In the genomic region with DNA sequence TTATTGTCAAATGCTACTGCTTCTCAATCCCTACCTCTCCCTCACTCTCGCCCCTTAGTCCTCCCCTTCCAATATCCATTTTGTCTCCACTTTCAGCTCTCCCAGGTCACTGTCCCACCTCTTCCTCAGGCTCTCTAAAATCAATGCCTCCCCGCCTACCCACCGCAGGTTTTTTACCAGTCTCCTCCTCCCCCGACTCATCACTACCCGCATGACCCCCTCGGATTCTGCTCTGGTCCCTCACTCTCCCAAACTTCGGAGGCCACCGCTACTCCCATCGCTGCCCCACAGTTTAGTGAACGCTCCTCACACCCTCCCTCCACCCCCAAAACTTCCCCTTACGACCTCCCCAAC, we compare ENCODE assay signal across 8 cellular contexts. TPM values are rescaled to one million over a fixed set of nuclear protein-coding genes. Genes with fewer than 3 reads are reported as not detected.
DNase-seq lines count a peak whose midpoint lies in the region; ATAC-seq and TF ChIP-seq lines count a peak whose summit lies in the region.

No MANE protein-coding gene starts in this region.

- H3K4me3 Mint-ChIP-seq in activated CD4-positive, alpha-beta memory T cell treated with anti-CD3 and anti-CD28 coated beads for 36 hours, result peak overlapping the region; percentile 91

- 0 out of 2 replicates have a peak, but pooled peaks cover 3% of the 10 kb centered on the region for H3K36me3 ChIP-seq in HUES64 (ENCODE audit: insufficient read depth, low read length)

- H3K27ac Mint-ChIP-seq in activated CD4-positive, alpha-beta memory T cell treated with anti-CD3 and anti-CD28 coated beads for 36 hours, result peak overlapping the region; percentile 86

- peaks cover 9% of the 10 kb centered on the region for H3K36me3 Mint-ChIP-seq in activated CD4-positive, alpha-beta memory T cell treated with anti-CD3 and anti-CD28 coated beads for 36 hours

- 0 out of 2 replicates have a peak, but pooled peaks cover 9% of the 10 kb centered on the region for H3K4me1 ChIP-seq in HUES64 (ENCODE audit: insufficient read depth, low read length)

- peak overlapping the region; percentile 86 for H3K27ac ChIP-seq in HUES64 (ENCODE audit: low read depth, low read length)

- H3K4me3 ChIP-seq in HUES64 (ENCODE audit: low read length) (peak overlapping the region; percentile 92), fibroblast of the aortic adventitia (ENCODE audit: low read depth, low read length) (peak overlapping the region; percentile 90)

- H3K4me1 Mint-ChIP-seq in activated CD4-positive, alpha-beta memory T cell treated with anti-CD3 and anti-CD28 coated beads for 36 hours (ENCODE audit: low read depth), result peaks cover 44% of the 10 kb centered on the region

- peak overlapping the region; percentile 91 for H3K9ac ChIP-seq in HUES64 (ENCODE audit: low read depth, low read length)

- intact Hi-C loops in activated CD4-positive, alpha-beta memory T cell treated with anti-CD3 and anti-CD28 coated beads for 36 hours (cut with micrococcal nuclease), result loop anchor here (1.0 to 5.0 kb wide), 4 partner anchors 12 to 498 kb away; a partner anchor contains a TSS

- no peaks in the 10 kb centered on the region for H3K27me3 Mint-ChIP-seq in activated CD4-positive, alpha-beta memory T cell treated with anti-CD3 and anti-CD28 coated beads for 36 hours

- POLR2A ChIA-PET in activated CD4-positive, alpha-beta memory T cell treated with anti-CD3 and anti-CD28 coated beads for 36 hours (lab: Charles Lee), result interaction anchor here (0.6 to 4.3 kb wide), 9 partner anchors 9 to 1319 kb away, joined by 3 to 23 read pairs (median 4); a partner anchor contains a TSS

- H3K9me3 ChIP-seq in HUES64 (ENCODE audit: insufficient read depth, low read depth, low read length), result no peaks in the 10 kb centered on the region

- DNase-seq in DMS53 (lab: John Stamatoyannopoulos, UW) (peak; percentile 38), DMS53 treated with DMSO at 0.1 percent for 48 hours (lab: John Stamatoyannopoulos, UW; ENCODE audit: unreplicated experiment) (no peak), fibroblast of the aortic adventitia (ENCODE audit: low read depth) (no peak), omental fat pad (ENCODE audit: low spot score) (no peak), GDM1 (lab: John Stamatoyannopoulos, UW) (no peak)
- DNase-seq in activated CD4-positive, alpha-beta memory T cell treated with anti-CD3 and anti-CD28 coated beads for 36 hours, result peak; percentile 59
- DNase-seq in effector CD8-positive, alpha-beta T cell (lab: John Stamatoyannopoulos, UW), result no peak

- WGBS in HUES64, result under 1% methylated on average over 11 of the region's 11 CpGs

- peak; percentile 25 for ATAC-seq in omental fat pad (ENCODE audit: low FRiP score)

- CTCF ChIA-PET in activated CD4-positive, alpha-beta memory T cell treated with anti-CD3 and anti-CD28 coated beads for 36 hours (lab: Charles Lee), result interaction anchor here (1.0 to 8.7 kb wide), 10 partner anchors 10 to 347 kb away, joined by 3 to 104 read pairs (median 8); a partner anchor contains a TSS

- TF ChIP-seq CTCF in fibroblast of the aortic adventitia (IDR thresholded peaks at IDR 0.05; ENCODE audit: insufficient read depth, low read length) (no peak), omental fat pad (IDR thresholded peaks at IDR 0.05) (no peak)

- no peaks in the 10 kb centered on the region for H3K9me3 Mint-ChIP-seq in activated CD4-positive, alpha-beta memory T cell treated with anti-CD3 and anti-CD28 coated beads for 36 hours

- H3K27me3 ChIP-seq in HUES64 (ENCODE audit: insufficient read depth, low read length), result no peaks in the 10 kb centered on the region

RNA-seq across cellular contexts. Expression of a gene that starts 0.5 kb away (rescaled TPM):
- polyA plus RNA-seq in HUES64 (2013, experiment 1 of 2), result 12.7 TPM
- 12.9 TPM for polyA plus RNA-seq in HUES64 (2013, experiment 2 of 2)
- total RNA-seq in activated CD4-positive, alpha-beta memory T cell treated with anti-CD3 and anti-CD28 coated beads for 36 hours, result 10 to 100 TPM; 48.1 to 48.5 TPM
- total RNA-seq in fibroblast of the aortic adventitia (ENCODE audit: low replicate concordance) (12.5 and 14.1 TPM in 2 replicates), omental fat pad (10 to 100 TPM; 11.4 to 22.7 (median 17.1) TPM)

RNA-seq across cellular contexts. Expression of a gene that starts 7.8 kb away (rescaled TPM):
- polyA plus RNA-seq in HUES64 (2013, experiment 1 of 2), result 11.2 TPM
- polyA plus RNA-seq in HUES64 (2013, experiment 2 of 2), result 12.6 TPM
- total RNA-seq in activated CD4-positive, alpha-beta memory T cell treated with anti-CD3 and anti-CD28 coated beads for 36 hours, result 10 to 100 TPM; 30.0 to 32.9 TPM
- 2.1 and 10.4 TPM in 2 replicates for total RNA-seq in fibroblast of the aortic adventitia (ENCODE audit: low replicate concordance)
- total RNA-seq in omental fat pad, result 1 to 10 TPM in 2 of 4 donors, under 1 TPM in 2; 0.74 to 2.5 (median 1.2) TPM

Comparison
In these comparisons a context has a peak if more than half of its experiments do, and no peak if none do; other contexts are left out.
1. DNase-seq: peak in DMS53 (single experiment) and activated CD4-positive, alpha-beta memory T cell treated with anti-CD3 and anti-CD28 coated beads for 36 hours (single experiment); none in DMS53 treated with DMSO at 0.1 percent for 48 hours (single experiment), fibroblast of the aortic adventitia (single experiment), omental fat pad (single experiment), GDM1 (single experiment) and effector CD8-positive, alpha-beta T cell (single experiment).